In genomic region chr1:214640431-214641213, GRCh38 we compare ENCODE assay signal across 17 cellular contexts. TPM values are rescaled to one million over a fixed set of nuclear protein-coding genes. Genes with fewer than 3 reads are reported as not detected.
A peak's percentile ranks its signal among the peaks of the same experiment; 100 is the strongest.
DNase-seq lines count a peak whose midpoint lies in the region; ATAC-seq and TF ChIP-seq lines count a peak whose summit lies in the region.
"Had no signal": no experiment of that assay in that cellular context is flagged by ENCODE, and none has a peak within 500 bp of the region (broad histone marks: within the 10 kb centered on the region; RNA-seq: fewer than 3 reads in every experiment).

No MANE protein-coding gene starts in this region.

- H3K27ac ChIP-seq in CD4-positive, alpha-beta T cell (ENCODE audit: low read depth, low read length) = peak overlapping the region; percentile 30
- H3K27ac ChIP-seq: SK-N-MC had no signal

- no peak for TF ChIP-seq CTCF in AG10803 (conservative IDR thresholded peaks at IDR 0.05; ENCODE audit: low read length)
- TF ChIP-seq CTCF in CD4-positive, alpha-beta T cell (IDR thresholded peaks at IDR 0.05) = no peak
- no peak for TF ChIP-seq CTCF in type B pancreatic cell (conservative IDR thresholded peaks at IDR 0.05)

- H3K36me3 Mint-ChIP-seq in CD4-positive, alpha-beta T cell (ENCODE audit: low read depth) = peaks cover 12% of the 10 kb centered on the region
- H3K36me3 Mint-ChIP-seq in type B pancreatic cell = peaks cover 19% of the 10 kb centered on the region

- H3K27me3 Mint-ChIP-seq in CD4-positive, alpha-beta T cell = no peaks in the 10 kb centered on the region
- H3K27me3 Mint-ChIP-seq in type B pancreatic cell = no peaks in the 10 kb centered on the region

- no peak overlapping the region for H3K4me3 ChIP-seq in AG10803 (ENCODE audit: low read length)
- no peak overlapping the region for H3K4me3 ChIP-seq in Jurkat, Clone E6-1 (ENCODE audit: low read length)
- H3K4me3 ChIP-seq: HAP-1, SK-N-MC had no signal

- H3K27ac Mint-ChIP-seq in CD4-positive, alpha-beta T cell = no peak overlapping the region
- H3K27ac Mint-ChIP-seq in type B pancreatic cell = no peak overlapping the region

- ATAC-seq in CD4-positive, alpha-beta T cell (ENCODE audit: poor library complexity) = peak; percentile 76

- DNase-seq in AG10803 (ENCODE audit: low read depth) (peak; percentile 60), foreskin melanocyte (peak; percentile 29), NCI-H1694 (lab: John Stamatoyannopoulos, UW) (no peak), G401 (ENCODE audit: low spot score) (no peak), type B pancreatic cell (ENCODE audit: extremely low spot score, unreplicated experiment) (no peak)
- no peak for DNase-seq in CD4-positive, alpha-beta T cell
- DNase-seq in Jurkat, Clone E6-1 (ENCODE audit: low read depth, low spot score) = peak; percentile 9
- DNase-seq: Kasumi-1, MM.1S, NCI-H1092 treated with DMSO at 0.1 percent for 48 hours, NCI-H1694 treated with DMSO at 0.1 percent for 48 hours, NCI-H2107, NCI-H226, NCI-H526, Right ventricle myocardium superior had no signal

- intact Hi-C loops in CD4-positive, alpha-beta T cell (cut with DNase I, micrococcal nuclease) = no loop called here

- no peaks in the 10 kb centered on the region for H3K27me3 ChIP-seq in CD4-positive, alpha-beta T cell (ENCODE audit: control insufficient read depth, insufficient read depth, low read length)

- no peaks in the 10 kb centered on the region for H3K9me3 Mint-ChIP-seq in CD4-positive, alpha-beta T cell
- no peaks in the 10 kb centered on the region for H3K9me3 Mint-ChIP-seq in type B pancreatic cell

- CTCF ChIA-PET in CD4-positive, alpha-beta T cell (lab: Charles Lee) = interaction anchor here (0.7 to 1.5 kb wide), 4 partner anchors 9 to 379 kb away, joined by 3 to 4 read pairs (median 3); no protein-coding TSS in a partner anchor

- no peaks in the 10 kb centered on the region for H3K4me1 Mint-ChIP-seq in CD4-positive, alpha-beta T cell (ENCODE audit: low read depth)
- no peaks in the 10 kb centered on the region for H3K4me1 Mint-ChIP-seq in type B pancreatic cell (ENCODE audit: unreplicated experiment)

- in situ Hi-C loops in G401 (cut with HindIII; ENCODE audit: low sequenced_read_pairs) = no loop called here

- POLR2A ChIA-PET in CD4-positive, alpha-beta T cell (lab: Charles Lee) = interaction anchor here (0.8 to 3.5 kb wide), 9 partner anchors 8 to 361 kb away, joined by 3 to 20 read pairs (median 7); partner anchors contain the start of genes CENPF and SMYD2

- H3K9me3 ChIP-seq in CD4-positive, alpha-beta T cell (ENCODE audit: control insufficient read depth, low read length) = no peaks in the 10 kb centered on the region
- H3K9me3 ChIP-seq: HAP-1 had no signal

- H3K4me3 Mint-ChIP-seq in CD4-positive, alpha-beta T cell = no peak overlapping the region
- H3K4me3 Mint-ChIP-seq in type B pancreatic cell = no peak overlapping the region

RNA-seq across cellular contexts. Expression of gene CENPF, which starts 37.6 kb away (rescaled TPM):
- total RNA-seq in CD4-positive, alpha-beta T cell = 1 to 10 TPM; 3.4 to 3.8 TPM
- polyA plus RNA-seq in Jurkat, Clone E6-1 (2012; ENCODE audit: insufficient read depth, insufficient read length) = 109 TPM
- 43.2 and 160 TPM in 2 replicates for total RNA-seq in G401 (2014; rRNA removed; shearing (Covaris generic))
- 30.6 and 141 TPM in 2 replicates for total RNA-seq in type B pancreatic cell (ENCODE audit: low replicate concordance)

Comparison
In these comparisons a context has a peak if more than half of its experiments do, and no peak if none do; other contexts are left out.
1. DNase-seq: peak in AG10803 (single experiment), Jurkat, Clone E6-1 (single experiment) and foreskin melanocyte (single experiment); none in CD4-positive, alpha-beta T cell (0 of 10), NCI-H1694 (single experiment), G401 (single experiment) and type B pancreatic cell (single experiment).